Comparison of ENCODE assay signal across 8 cellular contexts in genomic region chr6:18248698-18249097, GRCh38.
"Had no signal": no experiment of that assay in that cellular context is flagged by ENCODE, and none has a peak within 500 bp of the region (broad histone marks: within the 10 kb centered on the region; RNA-seq: fewer than 3 reads in every experiment).

No MANE protein-coding gene starts in this region.

- FAIRE-seq: H1, HTR-8/SVneo had no signal

- H3K9me3 Mint-ChIP-seq: GM23338 had no signal

- H3K4me1 ChIP-seq: HAP-1 had no signal

- H3K4me3 Mint-ChIP-seq: GM23338 had no signal

- DNase-seq: H7, IMR-90, KBM-7 had no signal

- H3K4me3 ChIP-seq: GM23338, HAP-1 had no signal

- ATAC-seq: GM23338, HCT116 had no signal

- H3K27ac Mint-ChIP-seq: GM23338 had no signal

- H3K9me3 ChIP-seq: HAP-1 had no signal
